Comparison of ENCODE assay signal across 16 cellular contexts in genomic region chr7:68461430-68461829, GRCh38.
DNase-seq lines count a peak whose midpoint lies in the region; ATAC-seq, FAIRE-seq and TF ChIP-seq lines count a peak whose summit lies in the region.
"Had no signal": no experiment of that assay in that cellular context is flagged by ENCODE, and none has a peak within 500 bp of the region (broad histone marks: within the 10 kb centered on the region; RNA-seq: fewer than 3 reads in every experiment).

No MANE protein-coding gene starts in this region.

- H3K36me3 ChIP-seq in endodermal cell (ENCODE audit: control insufficient read depth, insufficient read depth, low read length) = no peaks in the 10 kb centered on the region

- peak overlapping the region; percentile 17 for H3K4me2 ChIP-seq in A549

- DNase-seq in A549 (ENCODE audit: low read depth in 1 of 2, low spot score in 1 of 2) (peak in 1 of 2 experiments; percentile 22), GM04504 (ENCODE audit: low read depth) (peak; percentile 49), amniotic stem cell (lab: John Stamatoyannopoulos, UW) (peak; percentile 50), islet precursor cell (peak; percentile 1), Calu3 (no peak), SW480 (ENCODE audit: low spot score) (no peak), endodermal cell (no peak)
- no peak for DNase-seq in T-helper 2 cell treated with Interferon-gamma antibody and Interleukin-4, amounts not matched to agents 5 μg/mL and 100 μg/mL, for 36 hours (ENCODE audit: low spot score)
- DNase-seq: CD8-positive, alpha-beta T cell; DND-41; H9; NCI-H2107; NCI-H446 had no signal

- H3K4me1 Mint-ChIP-seq in Calu3 (ENCODE audit: low read depth, unreplicated experiment) (no peaks in the 10 kb centered on the region), endodermal cell (no peaks in the 10 kb centered on the region)
- H3K4me1 Mint-ChIP-seq in T-helper 2 cell treated with Interferon-gamma antibody and Interleukin-4, amounts not matched to agents 5 μg/mL and 100 μg/mL, for 36 hours (ENCODE audit: low read depth) = no peaks in the 10 kb centered on the region
- H3K4me1 Mint-ChIP-seq: H9 had no signal

- no peak overlapping the region for H3K27ac Mint-ChIP-seq in Calu3 (ENCODE audit: unreplicated experiment)
- H3K27ac Mint-ChIP-seq in T-helper 2 cell treated with Interferon-gamma antibody and Interleukin-4, amounts not matched to agents 5 μg/mL and 100 μg/mL, for 36 hours = no peak overlapping the region
- H3K27ac Mint-ChIP-seq in endodermal cell = no peak overlapping the region
- H3K27ac Mint-ChIP-seq: CD8-positive, alpha-beta T cell; H9; T-helper 1 cell treated with Interleukin-12 subunit alpha and Interleukin-12 subunit beta and Interleukin-4 antibody, amounts not matched to agents 30 μg/mL and 1 μg/mL, for 36 hours had no signal

- POLR2A ChIA-PET in A549 (lab: Yijun Ruan, JAX) = no interaction called here

- H3K4me3 Mint-ChIP-seq in Calu3 (ENCODE audit: low read depth, unreplicated experiment) (no peak overlapping the region), endodermal cell (no peak overlapping the region)
- H3K4me3 Mint-ChIP-seq in T-helper 2 cell treated with Interferon-gamma antibody and Interleukin-4, amounts not matched to agents 5 μg/mL and 100 μg/mL, for 36 hours = no peak overlapping the region
- H3K4me3 Mint-ChIP-seq: CD8-positive, alpha-beta T cell; H9; T-helper 1 cell treated with Interleukin-12 subunit alpha and Interleukin-12 subunit beta and Interleukin-4 antibody, amounts not matched to agents 30 μg/mL and 1 μg/mL, for 36 hours had no signal

- H3K4me1 ChIP-seq in A549 (peaks cover 13% of the 10 kb centered on the region), endodermal cell (ENCODE audit: control insufficient read depth, insufficient read depth, low read length) (no peaks in the 10 kb centered on the region)

- no peaks in the 10 kb centered on the region for H3K27me3 Mint-ChIP-seq in Calu3 (ENCODE audit: unreplicated experiment)
- H3K27me3 Mint-ChIP-seq in T-helper 2 cell treated with Interferon-gamma antibody and Interleukin-4, amounts not matched to agents 5 μg/mL and 100 μg/mL, for 36 hours (ENCODE audit: low read depth) = no peaks in the 10 kb centered on the region
- no peaks in the 10 kb centered on the region for H3K27me3 Mint-ChIP-seq in endodermal cell (ENCODE audit: insufficient read depth)

- no peak for FAIRE-seq in A549 (lab: Jason Lieb, UNC)
- FAIRE-seq: A204.1 had no signal

- CTCF ChIA-PET in A549 (lab: Yijun Ruan, JAX) = no interaction called here
- CTCF ChIA-PET in Calu3 (lab: Charles Lee) = no interaction called here

- H3K9me3 ChIP-seq in A549 = peaks cover 18% of the 10 kb centered on the region
- peaks cover 3% of the 10 kb centered on the region for H3K9me3 ChIP-seq in endodermal cell (ENCODE audit: control insufficient read depth, low read length)

- H3K27me3 ChIP-seq in endodermal cell (ENCODE audit: control insufficient read depth, insufficient read depth, low read length, poor library complexity, severe bottlenecking) = no peaks in the 10 kb centered on the region

- no peak for TF ChIP-seq RAD21 in A549 (conservative IDR thresholded peaks at IDR 0.05 in 1 of 2, IDR thresholded peaks at IDR 0.05 in 1 of 2)

- peaks cover 13% of the 10 kb centered on the region for H3K9me3 Mint-ChIP-seq in Calu3 (ENCODE audit: low read depth, unreplicated experiment)
- H3K9me3 Mint-ChIP-seq in T-helper 2 cell treated with Interferon-gamma antibody and Interleukin-4, amounts not matched to agents 5 μg/mL and 100 μg/mL, for 36 hours = peaks cover 50% of the 10 kb centered on the region
- peaks cover 7% of the 10 kb centered on the region for H3K9me3 Mint-ChIP-seq in endodermal cell

- peak; percentile 47 to 66; a peak in 5 of 6 replicates for ATAC-seq in A549
- ATAC-seq: CD8-positive, alpha-beta T cell had no signal

- TF ChIP-seq EP300 in A549 (IDR thresholded peaks at IDR 0.05) = no peak; a peak in 1 of 5 replicates

- no TSS peak for BruUV-seq in Calu3 (replicated peaks; lab: Mats Ljungman, UMichigan)

- intact Hi-C loops in Calu3 (cut with micrococcal nuclease; ENCODE audit: unreplicated experiment) = no loop called here

- no peak overlapping the region for H3K9ac ChIP-seq in endodermal cell (ENCODE audit: extremely low read depth, low read length, poor library complexity, severe bottlenecking)

- H3K27ac ChIP-seq in A549 (peak overlapping the region; percentile 30 to 63; a peak in 5 of 6 replicates), endodermal cell (ENCODE audit: low read depth, low read length) (no peak overlapping the region)
- H3K27ac ChIP-seq: SK-N-MC had no signal

- TF ChIP-seq CTCF in A549 (IDR thresholded peaks at IDR 0.05) = no peak
- no peak for TF ChIP-seq CTCF in Calu3 (IDR thresholded peaks at IDR 0.05; ENCODE audit: unreplicated experiment)
- no peak for TF ChIP-seq CTCF in endodermal cell (conservative IDR thresholded peaks at IDR 0.05)

- H3K36me3 Mint-ChIP-seq in Calu3 (ENCODE audit: insufficient read depth, unreplicated experiment) (no peaks in the 10 kb centered on the region), endodermal cell (ENCODE audit: low read depth) (no peaks in the 10 kb centered on the region)
- no peaks in the 10 kb centered on the region for H3K36me3 Mint-ChIP-seq in T-helper 2 cell treated with Interferon-gamma antibody and Interleukin-4, amounts not matched to agents 5 μg/mL and 100 μg/mL, for 36 hours (ENCODE audit: low read depth)
- H3K36me3 Mint-ChIP-seq: CD8-positive, alpha-beta T cell had no signal

- WGBS in A549 (ENCODE audit: missing lambda C conversion rate) = 6% methylated on average over 2 of the region's 2 CpGs
- 95 to 100% methylated on average over 1 of the region's 2 CpGs for WGBS in endodermal cell (ENCODE audit: insufficient coverage in 1 of 2, insufficient read length in 1 of 2), 2 experiments

- TF ChIP-seq POLR2A in A549 (IDR thresholded peaks at IDR 0.05; ENCODE audit: low read length) = no peak

- H3K4me3 ChIP-seq in A549 (no peak overlapping the region), endodermal cell (ENCODE audit: low read length) (no peak overlapping the region)
- H3K4me3 ChIP-seq: SK-N-MC had no signal

TF ChIP-seq in A549, 52 proteins besides CTCF, POLR2A, EP300 and RAD21:
- TF ChIP-seq FOXS1 (CRISPR knock-in tag; IDR thresholded peaks at IDR 0.05) = no peak
- TF ChIP-seq CHD2 (IDR thresholded peaks at IDR 0.05; ENCODE audit: low read length, partially characterized antibody) = no peak
- peak; percentile 58; the same call in 1 of the 2 replicates for TF ChIP-seq JUNB (IDR thresholded peaks at IDR 0.05)
- TF ChIP-seq ZFP36 (IDR thresholded peaks at IDR 0.05; ENCODE audit: borderline replicate concordance, partially characterized antibody) = no peak
- no peak for TF ChIP-seq MAX (IDR thresholded peaks at IDR 0.05)
- 0 out of 5 replicates have a peak, but pooled peaks of 1 of the 2 experiments have one; percentile 37 for TF ChIP-seq JUN (IDR thresholded peaks at IDR 0.05)
- TF ChIP-seq CBX8 (IDR thresholded peaks at IDR 0.05) = no peak
- no peak for TF ChIP-seq EHF (CRISPR knock-in tag; IDR thresholded peaks at IDR 0.05)
- no peak for TF ChIP-seq NPAS2 (CRISPR knock-in tag; IDR thresholded peaks at IDR 0.05; ENCODE audit: borderline replicate concordance)
- no peak for TF ChIP-seq EHMT2 (IDR thresholded peaks at IDR 0.05; ENCODE audit: low read depth)
- peak; percentile 54; the same call in 1 of the 2 replicates for TF ChIP-seq FOSL2 (IDR thresholded peaks at IDR 0.05)
- peak; percentile 21; the same call in 1 of the 2 replicates for TF ChIP-seq FOSL2 (CRISPR knock-in tag; IDR thresholded peaks at IDR 0.05)

Comparison
In these comparisons a context has a peak if more than half of its experiments do, and no peak if none do; other contexts are left out.
1. DNase-seq: peak in GM04504 (single experiment), amniotic stem cell (single experiment) and islet precursor cell (single experiment); none in Calu3 (single experiment), SW480 (single experiment), T-helper 2 cell treated with Interferon-gamma antibody and Interleukin-4, amounts not matched to agents 5 μg/mL and 100 μg/mL, for 36 hours (single experiment) and endodermal cell (single experiment).